In the genomic region with DNA sequence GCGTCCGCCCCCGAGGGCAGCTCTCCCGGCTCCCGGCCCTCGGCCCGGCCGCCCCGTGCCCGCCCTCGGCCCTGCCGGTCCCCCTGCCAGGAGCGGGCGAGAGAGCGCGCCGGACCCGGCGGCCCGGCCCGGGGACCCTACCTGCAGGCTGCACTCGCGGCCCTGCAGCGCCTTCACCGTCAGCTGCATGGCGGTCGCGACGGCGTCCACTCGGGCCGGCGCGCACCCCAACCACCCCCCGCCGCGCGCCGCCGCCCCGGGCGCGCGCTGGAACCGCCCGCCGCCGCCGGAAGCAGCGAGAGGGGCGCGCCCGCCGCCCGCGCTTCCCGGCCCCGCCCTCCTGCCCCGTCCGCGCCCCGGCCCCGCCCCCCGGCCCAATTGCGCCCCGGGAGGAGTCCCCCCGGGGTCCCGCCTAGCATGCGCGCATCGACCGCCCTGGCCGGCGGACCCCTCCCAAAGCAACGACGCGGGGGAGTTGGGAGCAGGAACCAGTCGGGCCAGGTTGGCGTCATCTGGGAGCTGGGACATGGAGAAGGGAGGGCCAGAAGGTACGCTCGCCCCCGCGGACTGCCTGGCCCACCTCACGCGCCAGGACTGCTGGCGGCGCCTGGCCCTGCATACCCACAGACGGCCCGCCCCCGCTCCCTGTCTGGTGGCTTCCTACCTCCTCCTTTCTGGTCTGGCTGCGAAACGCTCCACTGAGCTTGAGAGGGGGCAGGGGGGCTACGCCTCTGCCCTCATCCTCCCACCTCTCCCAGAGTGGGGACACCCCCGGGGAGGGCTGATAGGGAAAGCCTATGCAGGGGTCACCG, we compare ENCODE assay signal across 8 cellular contexts. TPM values are rescaled to one million over a fixed set of nuclear protein-coding genes. Genes with fewer than 3 reads are reported as not detected.
A peak's percentile ranks its signal among the peaks of the same experiment; 100 is the strongest.
DNase-seq lines count a peak whose midpoint lies in the region; ATAC-seq and TF ChIP-seq lines count a peak whose summit lies in the region.

Gene UBL4A (minus strand): TSS at position 220 of the 812 bp plus-strand sequence. CDS start 31 bp downstream, at position 189.

- DNase-seq in CD1c-positive myeloid dendritic cell (ENCODE audit: extremely low spot score) (peak; percentile 58), H7 (peak; percentile 93), NCI-H748 treated with DMSO at 0.1 percent for 48 hours (lab: John Stamatoyannopoulos, UW) (peak; percentile 57), activated T-cell treated with anti-CD3 and anti-CD28 coated beads for 1 hour (ENCODE audit: low read depth) (peak; percentile 41), epithelial cell of esophagus (ENCODE audit: low read depth) (peak; percentile 74), mucosa of gallbladder (ENCODE audit: low spot score) (peak; percentile 41)
- peak; percentile 50 to 54 for DNase-seq in stimulated activated naive CD8-positive, alpha-beta T cell treated with anti-CD3 and anti-CD28 coated beads, Interleukin-15, amount 100 ng/mL, for 72 hours

- ATAC-seq in stimulated activated naive CD8-positive, alpha-beta T cell treated with anti-CD3 and anti-CD28 coated beads, Interleukin-15, amount 100 ng/mL, for 72 hours = peak; percentile 39
- no peak for ATAC-seq in GM21619 (IDR thresholded peaks at IDR 0.05; ENCODE audit: unreplicated experiment)

- H3K4me3 Mint-ChIP-seq in stimulated activated naive CD8-positive, alpha-beta T cell treated with anti-CD3 and anti-CD28 coated beads, Interleukin-15, amount 100 ng/mL, for 72 hours = peak within 1 kb of the TSS; percentile 73 to 85

- H3K4me3 ChIP-seq in H7 (ENCODE audit: insufficient read depth, low read depth, low read length) (peak within 1 kb of the TSS; percentile 66), epithelial cell of esophagus (ENCODE audit: low read length) (peak within 1 kb of the TSS; percentile 46)

- H3K27me3 ChIP-seq in H7 (ENCODE audit: control insufficient read depth, insufficient read depth, low read length) = no peaks in the 10 kb centered on the region

- H3K9me3 Mint-ChIP-seq in stimulated activated naive CD8-positive, alpha-beta T cell treated with anti-CD3 and anti-CD28 coated beads, Interleukin-15, amount 100 ng/mL, for 72 hours = no peaks in the 10 kb centered on the region

- peaks cover 2% of the 10 kb centered on the region; the same call in 1 of the 2 replicates for H3K36me3 ChIP-seq in H7 (replicated peaks; ENCODE audit: control insufficient read depth, insufficient read depth, low read length)

- peak within 1 kb of the TSS in 1 of 2 donors; percentile 82 for H3K27ac Mint-ChIP-seq in stimulated activated naive CD8-positive, alpha-beta T cell treated with anti-CD3 and anti-CD28 coated beads, Interleukin-15, amount 100 ng/mL, for 72 hours

- H3K4me1 Mint-ChIP-seq in stimulated activated naive CD8-positive, alpha-beta T cell treated with anti-CD3 and anti-CD28 coated beads, Interleukin-15, amount 100 ng/mL, for 72 hours = peaks cover 65% of the 10 kb centered on the region

- no peak for TF ChIP-seq CTCF in epithelial cell of esophagus (IDR thresholded peaks at IDR 0.05; ENCODE audit: insufficient read depth, low read depth, low read length, missing control alignments)

- H3K27me3 Mint-ChIP-seq in stimulated activated naive CD8-positive, alpha-beta T cell treated with anti-CD3 and anti-CD28 coated beads, Interleukin-15, amount 100 ng/mL, for 72 hours = no peaks in the 10 kb centered on the region

RNA-seq across cellular contexts. Expression of gene UBL4A, which starts in this region (rescaled TPM):
- total RNA-seq in H7 (2014; rRNA removed; shearing (Covaris generic)) = 64.8 and 84.0 TPM in 2 replicates
- 38.2 TPM for total RNA-seq in mucosa of gallbladder

Comparison
In these comparisons a context has a peak if more than half of its experiments do, and no peak if none do; other contexts are left out.
1. DNase-seq: peak in every context shown above with its lines; median percentile 93 in H7; 74 in epithelial cell of esophagus; 58 in CD1c-positive myeloid dendritic cell; 57 in NCI-H748 treated with DMSO at 0.1 percent for 48 hours; 52 in stimulated activated naive CD8-positive, alpha-beta T cell treated with anti-CD3 and anti-CD28 coated beads, Interleukin-15, amount 100 ng/mL, for 72 hours; 41 in activated T-cell treated with anti-CD3 and anti-CD28 coated beads for 1 hour; 41 in mucosa of gallbladder.